In the genomic region with DNA sequence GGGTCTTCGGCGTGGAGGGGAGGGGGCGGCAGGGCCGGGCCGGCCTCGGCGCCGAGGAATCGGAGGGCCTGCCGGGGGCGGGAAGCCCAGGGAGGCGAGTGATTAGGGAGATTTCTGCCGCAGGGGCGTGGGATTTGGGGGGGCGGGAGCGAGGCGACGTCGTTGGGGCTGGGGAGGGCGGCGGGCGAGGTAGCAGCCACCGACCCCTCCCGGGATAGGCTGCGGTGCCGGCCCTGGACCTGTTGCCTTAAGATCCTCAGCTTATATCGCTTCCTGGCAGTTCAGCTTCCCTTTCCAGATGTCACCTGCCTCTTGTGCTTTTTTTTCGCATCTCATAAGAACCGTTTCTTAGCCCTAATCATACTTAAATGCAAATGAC, we compare ENCODE assay signal across 8 cellular contexts. TPM values are rescaled to one million over a fixed set of nuclear protein-coding genes. Genes with fewer than 3 reads are reported as not detected.
DNase-seq lines count a peak whose midpoint lies in the region; ATAC-seq and TF ChIP-seq lines count a peak whose summit lies in the region.

No MANE protein-coding gene starts in this region.

- H3K4me3 ChIP-seq in DOHH2 (ENCODE audit: low read length) (peak overlapping the region; percentile 83), esophagus muscularis mucosa (peak overlapping the region; percentile 76 to 99 (median 89)), neural progenitor cell (peak overlapping the region; percentile 93)

- under 1% methylated on average over 10 of the region's 29 CpGs for WGBS in esophagus muscularis mucosa

- H3K27me3 ChIP-seq in DOHH2 (ENCODE audit: control insufficient read depth, low read length) (0 out of 2 replicates have a peak, but pooled peaks cover 4% of the 10 kb centered on the region), esophagus muscularis mucosa (no peaks in the 10 kb centered on the region), neural progenitor cell (no peaks in the 10 kb centered on the region)

- H3K4me1 Mint-ChIP-seq in neural progenitor cell, result peaks cover 26% of the 10 kb centered on the region

- intact Hi-C loops in esophagus muscularis mucosa (cut with DNase I), result no loop called here

- H3K9me3 Mint-ChIP-seq in neural progenitor cell, result no peaks in the 10 kb centered on the region

- H3K4me2 ChIP-seq in DOHH2 (ENCODE audit: low read length) (peak overlapping the region; percentile 86), neural progenitor cell (peak overlapping the region; percentile 98)

- peaks cover 4% of the 10 kb centered on the region; the same call in 1 of the 2 replicates for H3K36me3 ChIP-seq in DOHH2 (ENCODE audit: control insufficient read depth, low read length)
- H3K36me3 ChIP-seq in esophagus muscularis mucosa, result no peaks in the 10 kb centered on the region
- H3K36me3 ChIP-seq in neural progenitor cell, result no peaks in the 10 kb centered on the region

- TF ChIP-seq CTCF in DOHH2 (IDR thresholded peaks at IDR 0.05; ENCODE audit: low read depth, low read length, poor library complexity, severe bottlenecking) (no peak), esophagus muscularis mucosa (IDR thresholded peaks at IDR 0.05) (no peak), neural progenitor cell (IDR thresholded peaks at IDR 0.05) (no peak)

- no peaks in the 10 kb centered on the region for H3K9me2 ChIP-seq in DOHH2 (replicated peaks; ENCODE audit: control insufficient read depth, low read length)

- no peaks in the 10 kb centered on the region for H3F3A ChIP-seq in DOHH2 (ENCODE audit: control insufficient read depth, insufficient read depth)
- H3F3A ChIP-seq in neural progenitor cell (ENCODE audit: low read depth), result no peaks in the 10 kb centered on the region

- ATAC-seq in HG02852 (IDR thresholded peaks at IDR 0.05; ENCODE audit: unreplicated experiment) (peak; percentile 4), HG03095 (IDR thresholded peaks at IDR 0.05; ENCODE audit: unreplicated experiment) (no peak)

- H3K9ac ChIP-seq in neural progenitor cell, result peak overlapping the region; percentile 86

- DNase-seq in T-helper 22 cell (ENCODE audit: low read depth) (peak; percentile 12), esophagus muscularis mucosa (ENCODE audit: extremely low spot score) (no peak), neural progenitor cell (ENCODE audit: low spot score) (peak; percentile 57), NCI-H187 treated with DMSO at 0.1 percent for 48 hours (lab: John Stamatoyannopoulos, UW) (no peak), NCI-H345 treated with DMSO at 0.1 percent for 48 hours (lab: John Stamatoyannopoulos, UW; ENCODE audit: unreplicated experiment) (no peak)

- H3K9me3 ChIP-seq in DOHH2 (ENCODE audit: control insufficient read depth, insufficient read depth, low read length), result 0 out of 2 replicates have a peak, but pooled peaks cover 2% of the 10 kb centered on the region
- peaks cover 0 to 2% (median 0%) of the 10 kb centered on the region in 4 donors for H3K9me3 ChIP-seq in esophagus muscularis mucosa
- no peaks in the 10 kb centered on the region for H3K9me3 ChIP-seq in neural progenitor cell (ENCODE audit: low read depth)

- TF ChIP-seq EP300 in esophagus muscularis mucosa (IDR thresholded peaks at IDR 0.05), result no peak

- no peaks in the 10 kb centered on the region for H3K36me3 Mint-ChIP-seq in neural progenitor cell

- peak overlapping the region; percentile 92 for H2AFZ ChIP-seq in neural progenitor cell (replicated peaks)

- H3K4me3 Mint-ChIP-seq in neural progenitor cell, result peak overlapping the region; percentile 97

- H3K27me3 Mint-ChIP-seq in neural progenitor cell (ENCODE audit: insufficient read depth, low read depth), result no peaks in the 10 kb centered on the region

- H3K27ac ChIP-seq in DOHH2 (ENCODE audit: low read depth, low read length) (no peak overlapping the region), esophagus muscularis mucosa (replicated peaks in 1 of 4) (peak overlapping the region; percentile 78 to 92 (median 84)), neural progenitor cell (no peak overlapping the region)

- H3K4me1 ChIP-seq in DOHH2 (ENCODE audit: control insufficient read depth, low read length), result peaks cover 11% of the 10 kb centered on the region
- peaks cover 24 to 41% (median 31%) of the 10 kb centered on the region in 4 donors for H3K4me1 ChIP-seq in esophagus muscularis mucosa
- peaks cover 25% of the 10 kb centered on the region for H3K4me1 ChIP-seq in neural progenitor cell

- no peak for TF ChIP-seq POLR2A in esophagus muscularis mucosa (IDR thresholded peaks at IDR 0.05; ENCODE audit: low read depth)

- H3K79me2 ChIP-seq in DOHH2 (ENCODE audit: control insufficient read depth, low read length) (peaks cover 56% of the 10 kb centered on the region), neural progenitor cell (ENCODE audit: low read depth) (peaks cover 53% of the 10 kb centered on the region)

- peak overlapping the region; percentile 50 for H3K27ac Mint-ChIP-seq in neural progenitor cell

- H4K20me1 ChIP-seq in DOHH2 (ENCODE audit: control insufficient read depth, insufficient read depth, low read depth, low read length), result peaks cover 44% of the 10 kb centered on the region
- H4K20me1 ChIP-seq in neural progenitor cell (ENCODE audit: low read depth), result peaks cover 45% of the 10 kb centered on the region

RNA-seq across cellular contexts. Expression of gene LMTK2, which starts 0.6 kb away (rescaled TPM):
- total RNA-seq in esophagus muscularis mucosa (10 to 100 TPM; 22.5 to 31.7 (median 28.4) TPM), neural progenitor cell (ENCODE audit: low replicate concordance) (14.1 and 18.0 TPM in 2 replicates)

Comparison
In these comparisons a context has a peak if more than half of its experiments do, and no peak if none do; other contexts are left out.
1. H3K27ac ChIP-seq: peak in esophagus muscularis mucosa (4 of 4); none in DOHH2 (single experiment) and neural progenitor cell (single experiment).
2. DNase-seq: peak in T-helper 22 cell (single experiment) and neural progenitor cell (single experiment); none in esophagus muscularis mucosa (single experiment), NCI-H187 treated with DMSO at 0.1 percent for 48 hours (single experiment) and NCI-H345 treated with DMSO at 0.1 percent for 48 hours (single experiment).
3. Peak in every context shown above with its lines, with median percentiles within 50 percentile points of each other: H3K4me3 ChIP-seq.